ENCODE assay signal across 8 cellular contexts in genomic region chr3:171347017-171347979, GRCh38.
DNase-seq lines count a peak whose midpoint lies in the region; ATAC-seq and TF ChIP-seq lines count a peak whose summit lies in the region.

No MANE protein-coding gene starts in this region.

- POLR2A ChIA-PET in PC-3 (lab: Charles Lee; ENCODE audit: unreplicated experiment): interaction anchor here (0.6 kb wide), 3 partner anchors 18 to 100 kb away, joined by 3 to 5 read pairs (median 5); no protein-coding TSS in a partner anchor

- H3K4me2 ChIP-seq in PC-3 (ENCODE audit: low read length): no peak overlapping the region

- CTCF ChIA-PET in PC-3 (lab: Charles Lee): interaction anchor here (0.8 kb wide), 1 partner anchor 18 kb away, joined by 3 read pairs; no protein-coding TSS in a partner anchor

- peaks cover 79% of the 10 kb centered on the region for H3K4me1 Mint-ChIP-seq in activated naive CD4-positive, alpha-beta T cell treated with anti-CD3 and anti-CD28 coated beads, Interleukin-2, amount 50 U/mL, for 24 hours

- H2AFZ ChIP-seq in PC-3 (ENCODE audit: low read length): no peak overlapping the region

- H3K4me3 ChIP-seq in PC-3 (ENCODE audit: low read length) (no peak overlapping the region), left ventricle myocardium inferior (no peak overlapping the region)

- no peak for TF ChIP-seq CTCF in PC-3 (conservative IDR thresholded peaks at IDR 0.05; ENCODE audit: low read depth, low read length)
- TF ChIP-seq CTCF in left ventricle myocardium inferior (IDR thresholded peaks at IDR 0.05; ENCODE audit: borderline replicate concordance): no peak

- peaks cover 15% of the 10 kb centered on the region for H3K9me3 Mint-ChIP-seq in activated naive CD4-positive, alpha-beta T cell treated with anti-CD3 and anti-CD28 coated beads, Interleukin-2, amount 50 U/mL, for 24 hours

- intact Hi-C loops in PC-3 (cut with micrococcal nuclease) (no loop called here), left ventricle myocardium inferior (cut with micrococcal nuclease) (no loop called here)

- H3K27me3 ChIP-seq in PC-3 (ENCODE audit: low read length) (no peaks in the 10 kb centered on the region), left ventricle myocardium inferior (ENCODE audit: low read depth) (no peaks in the 10 kb centered on the region)

- no peak overlapping the region for H3K9ac ChIP-seq in PC-3 (ENCODE audit: low read length)

- no peak for DNase-seq in activated naive CD4-positive, alpha-beta T cell treated with Interleukin-2 at 50 U/mL for 16 hours
- DNase-seq in PC-3 (no peak), left ventricle myocardium inferior (no peak), NCI-H2029 treated with DMSO at 0.1 percent for 48 hours (lab: John Stamatoyannopoulos, UW) (no peak), NCI-H510A treated with DMSO at 0.1 percent for 48 hours (lab: John Stamatoyannopoulos, UW) (no peak), NCI-H2081 (lab: John Stamatoyannopoulos, UW) (no peak)

- H4K20me1 ChIP-seq in PC-3 (ENCODE audit: low read length): no peaks in the 10 kb centered on the region

- H3K79me2 ChIP-seq in PC-3 (ENCODE audit: low read length): no peaks in the 10 kb centered on the region

- H3K27ac ChIP-seq in PC-3 (ENCODE audit: low read length) (no peak overlapping the region), left ventricle myocardium inferior (replicated peaks) (peak overlapping the region; percentile 39)

- BruUV-seq in PC-3 (replicated peaks; lab: Mats Ljungman, UMichigan): no TSS peak

- no peaks in the 10 kb centered on the region for H3K9me2 ChIP-seq in PC-3 (replicated peaks; ENCODE audit: low read length)

- no peaks in the 10 kb centered on the region for H3K27me3 Mint-ChIP-seq in activated naive CD4-positive, alpha-beta T cell treated with anti-CD3 and anti-CD28 coated beads, Interleukin-2, amount 50 U/mL, for 24 hours

- no peak overlapping the region for H3K4me3 Mint-ChIP-seq in activated naive CD4-positive, alpha-beta T cell treated with anti-CD3 and anti-CD28 coated beads, Interleukin-2, amount 50 U/mL, for 24 hours

- H3F3A ChIP-seq in PC-3 (ENCODE audit: low read length, unreplicated experiment): no peaks in the 10 kb centered on the region

- H3K4me1 ChIP-seq in PC-3 (ENCODE audit: insufficient read depth, low read length) (peaks cover 38% of the 10 kb centered on the region), left ventricle myocardium inferior (peaks cover 72% of the 10 kb centered on the region)

- peaks cover 30% of the 10 kb centered on the region for H3K36me3 Mint-ChIP-seq in activated naive CD4-positive, alpha-beta T cell treated with anti-CD3 and anti-CD28 coated beads, Interleukin-2, amount 50 U/mL, for 24 hours

- peak overlapping the region; percentile 52 for H3K27ac Mint-ChIP-seq in activated naive CD4-positive, alpha-beta T cell treated with anti-CD3 and anti-CD28 coated beads, Interleukin-2, amount 50 U/mL, for 24 hours

- peak; percentile 71 for ATAC-seq in HG02885 (IDR thresholded peaks at IDR 0.05; ENCODE audit: poor library complexity, unreplicated experiment)
- ATAC-seq in PC-3: peak; percentile 2; the same call in 1 of the 2 replicates

- H3K9me3 ChIP-seq in PC-3 (ENCODE audit: low read length): no peaks in the 10 kb centered on the region
- H3K9me3 ChIP-seq in left ventricle myocardium inferior (replicated peaks): no peaks in the 10 kb centered on the region

- H3K36me3 ChIP-seq in PC-3 (ENCODE audit: low read depth, low read length) (no peaks in the 10 kb centered on the region), left ventricle myocardium inferior (no peaks in the 10 kb centered on the region)
